ENCODE assay signal across 8 cellular contexts in the genomic region with DNA sequence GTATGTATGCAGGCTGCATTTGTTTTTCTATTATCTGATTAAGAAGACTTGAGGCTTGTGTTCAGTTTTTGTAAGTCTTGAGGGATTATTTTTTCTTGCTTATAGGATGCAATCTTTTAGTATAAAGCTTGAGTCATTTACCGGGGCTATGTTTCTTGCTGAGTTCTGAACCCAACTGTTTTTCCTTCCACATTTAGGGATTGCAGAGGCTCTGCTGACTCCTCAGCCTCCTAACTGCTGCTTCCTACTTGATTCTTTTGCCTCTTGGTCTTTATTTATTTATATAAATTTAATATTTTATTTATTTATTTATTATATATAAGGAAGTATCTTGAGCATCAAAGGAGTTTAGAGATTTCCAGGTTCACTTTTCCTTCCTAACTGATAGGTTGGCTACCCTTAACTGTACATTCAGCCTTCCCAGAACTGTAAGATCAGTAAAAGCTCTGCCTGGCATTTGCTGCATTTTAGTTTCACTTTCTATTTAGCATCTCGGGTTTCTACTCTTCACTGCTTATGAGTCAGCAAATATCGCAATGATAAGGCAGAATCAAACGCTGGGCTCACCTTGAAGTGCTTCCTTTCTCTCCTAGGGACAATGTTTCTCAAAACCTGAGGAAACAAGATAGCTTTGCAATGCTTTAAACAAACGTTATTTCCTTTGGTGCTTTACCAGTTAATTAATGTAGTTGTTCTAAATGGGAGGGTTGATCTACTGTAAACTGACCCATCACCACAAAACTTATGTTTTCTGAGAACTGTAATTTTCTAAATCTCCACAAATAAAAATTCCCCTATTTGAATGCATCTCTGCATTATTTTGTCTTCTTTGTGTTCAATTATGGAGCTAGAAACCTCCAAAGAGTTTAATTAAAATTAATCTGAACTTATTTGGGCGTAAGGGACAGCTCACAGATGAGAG.
DNase-seq lines count a peak whose midpoint lies in the region; ATAC-seq, FAIRE-seq and TF ChIP-seq lines count a peak whose summit lies in the region.

No MANE protein-coding gene starts in this region.

- H3K36me3 ChIP-seq in GM12878 (ENCODE audit: control insufficient read depth in 2 of 2, insufficient read depth in 2 of 2, low read length in 1 of 2): no peaks in the 10 kb centered on the region
- H3K36me3 ChIP-seq in spleen: no peaks in the 10 kb centered on the region
- H3K36me3 ChIP-seq in testis (ENCODE audit: low read depth, missing control alignments): no peaks in the 10 kb centered on the region

- H3K4me2 ChIP-seq in GM12878 (ENCODE audit: control insufficient read depth, insufficient read depth): peak overlapping the region; percentile 64

- ATAC-seq in GM21390 (IDR thresholded peaks at IDR 0.05; ENCODE audit: unreplicated experiment) (peak; percentile 97), HG03575 (IDR thresholded peaks at IDR 0.05; ENCODE audit: extremely low read depth, insufficient number of reproducible peaks, low FRiP score, unreplicated experiment) (peak; percentile 98), GM12878 (peak; percentile 94)

- TF ChIP-seq POLR2A in GM12878 (IDR thresholded peaks at IDR 0.05; ENCODE audit: low read depth, low read length) (no peak), spleen (IDR thresholded peaks at IDR 0.05) (no peak), testis (IDR thresholded peaks at IDR 0.05) (no peak)

- H3K4me3 ChIP-seq in GM12878: no peak overlapping the region; the same call in 1 of the 2 replicates
- peak overlapping the region in 7 of 8 donors; percentile 5 to 64 (median 20) for H3K4me3 ChIP-seq in spleen
- peak overlapping the region in 1 of 2 donors; percentile 15 for H3K4me3 ChIP-seq in testis

- TF ChIP-seq EP300 in GM12878 (IDR thresholded peaks at IDR 0.05; ENCODE audit: borderline replicate concordance in 1 of 2, control insufficient read depth in 1 of 2, low read depth in 2 of 2, low read length in 2 of 2): no peak

- RAD21 ChIA-PET in GM12878 (lab: Charles Lee; ENCODE audit: unreplicated experiment): interaction anchor here (0.6 kb wide), 1 partner anchor 1103 kb away, joined by 3 read pairs; no protein-coding TSS in a partner anchor

- no peak for TF ChIP-seq CTCF in GM12878 (IDR thresholded peaks at IDR 0.05 in 2 of 3, conservative IDR thresholded peaks at IDR 0.05 in 1 of 3; ENCODE audit: control insufficient read depth in 2 of 3, extremely low read depth in 1 of 3, insufficient read depth in 1 of 3, low read depth in 3 of 3, low read length in 3 of 3)
- no peak for TF ChIP-seq CTCF in spleen (IDR thresholded peaks at IDR 0.05 in 8 of 11, conservative IDR thresholded peaks at IDR 0.05 in 3 of 11)
- TF ChIP-seq CTCF in testis (IDR thresholded peaks at IDR 0.05): no peak

- FAIRE-seq in GM12878 (lab: Jason Lieb, UNC): peak; percentile 94

- BruUV-seq in GM12878 (replicated peaks; lab: Mats Ljungman, UMichigan): no TSS peak

- TF ChIP-seq RAD21 in GM12878 (IDR thresholded peaks at IDR 0.05; ENCODE audit: insufficient read depth, low read depth, low read length): no peak

- H3K27ac ChIP-seq in GM12878 (ENCODE audit: control insufficient read depth, insufficient read depth): peak overlapping the region; percentile 51
- peak overlapping the region in 7 of 8 donors; percentile 24 to 65 (median 51) for H3K27ac ChIP-seq in spleen
- H3K27ac ChIP-seq in testis: no peak overlapping the region

- CTCF ChIA-PET in GM12878 (lab: Yijun Ruan, JAX): interaction anchor here (1.0 kb wide), 1 partner anchor 26 kb away, joined by 3 read pairs; no protein-coding TSS in a partner anchor

- POLR2A ChIA-PET in GM12878 (lab: Charles Lee): interaction anchor here (1.3 kb wide), 1 partner anchor 19 kb away, joined by 3 read pairs; no protein-coding TSS in a partner anchor

- SMC1A ChIA-PET in GM12878 (lab: Charles Lee; ENCODE audit: uncharacterized antibody, unreplicated experiment): interaction anchor here (1.2 kb wide), 1 partner anchor 25 kb away, joined by 3 read pairs; no protein-coding TSS in a partner anchor

- peak; percentile 33 for DNase-seq in GF-D8 (lab: John Stamatoyannopoulos, UW)
- DNase-seq in NCI-H748 treated with DMSO at 0.1 percent for 48 hours (lab: John Stamatoyannopoulos, UW): peak; percentile 82
- peak; percentile 68 for DNase-seq in GM12878 (ENCODE audit: low read depth, low spot score)
- peak; percentile 50 for DNase-seq in iPS-NIHi7 (ENCODE audit: extremely low spot score)
- no peak for DNase-seq in spleen
- DNase-seq in testis: no peak

- no peaks in the 10 kb centered on the region for H4K20me1 ChIP-seq in GM12878 (ENCODE audit: control insufficient read depth, insufficient read depth)

- H3K4me1 ChIP-seq in GM12878 (ENCODE audit: control insufficient read depth, insufficient read depth, low read length): 0 out of 2 replicates have a peak, but pooled peaks cover 2% of the 10 kb centered on the region
- H3K4me1 ChIP-seq in spleen: peaks cover 0 to 33% (median 14%) of the 10 kb centered on the region in 6 donors
- peaks cover 5% of the 10 kb centered on the region for H3K4me1 ChIP-seq in testis

- 9% methylated on average over 6 of the region's 6 CpGs for WGBS in GM12878 (ENCODE audit: insufficient coverage, insufficient replicate concordance, low lambda C conversion rate, missing lambda C conversion rate)
- 16 to 19% (median 17%) methylated on average over 6 of the region's 6 CpGs for WGBS in spleen, 5 donors
- 22 to 27% methylated on average over 6 of the region's 6 CpGs for WGBS in testis, 2 donors

- no peaks in the 10 kb centered on the region for H3K79me2 ChIP-seq in GM12878 (ENCODE audit: control insufficient read depth, insufficient read depth, low read length)

- H3K9me3 ChIP-seq in GM12878 (replicated peaks; ENCODE audit: control insufficient read depth, insufficient read depth, low read length): no peaks in the 10 kb centered on the region; the same call in 2 of the 3 replicates
- no peaks in the 10 kb centered on the region for H3K9me3 ChIP-seq in spleen
- H3K9me3 ChIP-seq in testis: no peaks in the 10 kb centered on the region

- in situ Hi-C loops in GM12878 (cut with MboI): no loop called here

- intact Hi-C loops in GM12878 (cut with micrococcal nuclease; ENCODE audit: unreplicated experiment) (no loop called here), spleen (cut with DNase I; ENCODE audit: low total_unique reads) (no loop called here), testis (cut with DNase I; ENCODE audit: low total_unique reads) (no loop called here)

- H2AFZ ChIP-seq in GM12878 (ENCODE audit: control insufficient read depth, low read depth, low read length): peak overlapping the region; percentile 67

- peak overlapping the region; percentile 10; the same call in 1 of the 2 replicates for H3K9ac ChIP-seq in GM12878 (ENCODE audit: control insufficient read depth, insufficient read depth, low read length)

- H3K27me3 ChIP-seq in GM12878 (replicated peaks in 1 of 2; ENCODE audit: control insufficient read depth in 2 of 2, insufficient read depth in 2 of 2, low read length in 1 of 2): no peaks in the 10 kb centered on the region
- no peaks in the 10 kb centered on the region for H3K27me3 ChIP-seq in spleen (replicated peaks in 1 of 7)
- H3K27me3 ChIP-seq in testis: no peaks in the 10 kb centered on the region

TF ChIP-seq in GM12878, 131 proteins besides CTCF, POLR2A, EP300 and RAD21 (continues in another document):
- TF ChIP-seq BRCA1 (IDR thresholded peaks at IDR 0.05; ENCODE audit: low read depth, low read length) (no peak), FOXK2 (IDR thresholded peaks at IDR 0.05) (no peak), BACH1 (IDR thresholded peaks at IDR 0.05; ENCODE audit: borderline replicate concordance) (peak; percentile 98), SMC3 (IDR thresholded peaks at IDR 0.05; ENCODE audit: borderline replicate concordance, low read length) (no peak), KLF5 (IDR thresholded peaks at IDR 0.05; ENCODE audit: partially characterized antibody) (no peak), JUNB (IDR thresholded peaks at IDR 0.05) (peak; percentile 53), ZNF622 (IDR thresholded peaks at IDR 0.05) (no peak), POLR2AphosphoS5 (IDR thresholded peaks at IDR 0.05; ENCODE audit: low read length) (no peak)
- TF ChIP-seq, protein P1, sequence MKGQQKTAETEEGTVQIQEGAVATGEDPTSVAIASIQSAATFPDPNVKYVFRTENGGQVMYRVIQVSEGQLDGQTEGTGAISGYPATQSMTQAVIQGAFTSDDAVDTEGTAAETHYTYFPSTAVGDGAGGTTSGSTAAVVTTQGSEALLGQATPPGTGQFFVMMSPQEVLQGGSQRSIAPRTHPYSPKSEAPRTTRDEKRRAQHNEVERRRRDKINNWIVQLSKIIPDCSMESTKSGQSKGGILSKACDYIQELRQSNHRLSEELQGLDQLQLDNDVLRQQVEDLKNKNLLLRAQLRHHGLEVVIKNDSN (IDR thresholded peaks at IDR 0.05; ENCODE audit: borderline replicate concordance, extremely low read length, insufficient read depth, low read depth, low read length): no peak
- TF ChIP-seq, protein P2, sequence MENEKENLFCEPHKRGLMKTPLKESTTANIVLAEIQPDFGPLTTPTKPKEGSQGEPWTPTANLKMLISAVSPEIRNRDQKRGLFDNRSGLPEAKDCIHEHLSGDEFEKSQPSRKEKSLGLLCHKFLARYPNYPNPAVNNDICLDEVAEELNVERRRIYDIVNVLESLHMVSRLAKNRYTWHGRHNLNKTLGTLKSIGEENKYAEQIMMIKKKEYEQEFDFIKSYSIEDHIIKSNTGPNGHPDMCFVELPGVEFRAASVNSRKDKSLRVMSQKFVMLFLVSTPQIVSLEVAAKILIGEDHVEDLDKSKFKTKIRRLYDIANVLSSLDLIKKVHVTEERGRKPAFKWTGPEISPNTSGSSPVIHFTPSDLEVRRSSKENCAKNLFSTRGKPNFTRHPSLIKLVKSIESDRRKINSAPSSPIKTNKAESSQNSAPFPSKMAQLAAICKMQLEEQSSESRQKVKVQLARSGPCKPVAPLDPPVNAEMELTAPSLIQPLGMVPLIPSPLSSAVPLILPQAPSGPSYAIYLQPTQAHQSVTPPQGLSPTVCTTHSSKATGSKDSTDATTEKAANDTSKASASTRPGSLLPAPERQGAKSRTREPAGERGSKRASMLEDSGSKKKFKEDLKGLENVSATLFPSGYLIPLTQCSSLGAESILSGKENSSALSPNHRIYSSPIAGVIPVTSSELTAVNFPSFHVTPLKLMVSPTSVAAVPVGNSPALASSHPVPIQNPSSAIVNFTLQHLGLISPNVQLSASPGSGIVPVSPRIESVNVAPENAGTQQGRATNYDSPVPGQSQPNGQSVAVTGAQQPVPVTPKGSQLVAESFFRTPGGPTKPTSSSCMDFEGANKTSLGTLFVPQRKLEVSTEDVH (IDR thresholded peaks at IDR 0.05; ENCODE audit: low read depth, partially characterized antibody): no peak

Comparison
In these comparisons a context has a peak if more than half of its experiments do, and no peak if none do; other contexts are left out.
1. DNase-seq: peak in GF-D8 (single experiment), NCI-H748 treated with DMSO at 0.1 percent for 48 hours (single experiment), GM12878 (single experiment) and iPS-NIHi7 (single experiment); none in spleen (single experiment) and testis (single experiment).
2. H3K27ac ChIP-seq: peak in GM12878 (single experiment) and spleen (7 of 8); none in testis (0 of 2).
3. Peak in every context shown above with its lines, with median percentiles within 50 percentile points of each other: ATAC-seq.